ENCODE assay signal across 8 cellular contexts in genomic region chr9:129751841-129752801, GRCh38. TPM values are rescaled to one million over a fixed set of nuclear protein-coding genes. Genes with fewer than 3 reads are reported as not detected.
A peak's percentile ranks its signal among the peaks of the same experiment; 100 is the strongest.
DNase-seq lines count a peak whose midpoint lies in the region; ATAC-seq, FAIRE-seq and TF ChIP-seq lines count a peak whose summit lies in the region.

No MANE protein-coding gene starts in this region.

- H3K4me3 ChIP-seq in BE2C (ENCODE audit: low read depth, low read length): peak overlapping the region; percentile 52
- peak overlapping the region in 54 of 59 donors; percentile 3 to 61 (median 38) for H3K4me3 ChIP-seq in dorsolateral prefrontal cortex

- no peaks in the 10 kb centered on the region for H3K36me3 ChIP-seq in BE2C

- H3K27me3 Mint-ChIP-seq in naive thymus-derived CD8-positive, alpha-beta T cell: peaks cover 0 to 9% (median 3%) of the 10 kb centered on the region in 5 donors

- no peaks in the 10 kb centered on the region for H3K36me3 Mint-ChIP-seq in naive thymus-derived CD8-positive, alpha-beta T cell

- H3K4me3 Mint-ChIP-seq in naive thymus-derived CD8-positive, alpha-beta T cell: peak overlapping the region in 6 of 10 donors; percentile 18 to 66 (median 57)

- H3K27ac ChIP-seq in dorsolateral prefrontal cortex: no peak overlapping the region

- no peak for TF ChIP-seq POLR2A in GM12891 (IDR thresholded peaks at IDR 0.05; ENCODE audit: low read depth, low read length)

- POLR2A ChIA-PET in naive thymus-derived CD8-positive, alpha-beta T cell (lab: Charles Lee): interaction anchor here (0.5 kb wide), 1 partner anchor 25 kb away, joined by 4 read pairs; no protein-coding TSS in a partner anchor

- intact Hi-C loops in dorsolateral prefrontal cortex (cut with DNase I): no loop called here

- peaks cover 9% of the 10 kb centered on the region for H3K4me1 ChIP-seq in BE2C

- H3K9me3 Mint-ChIP-seq in naive thymus-derived CD8-positive, alpha-beta T cell: no peaks in the 10 kb centered on the region

- TF ChIP-seq CTCF in BE2C (IDR thresholded peaks at IDR 0.05; ENCODE audit: low read depth, low read length) (no peak), dorsolateral prefrontal cortex (IDR thresholded peaks at IDR 0.05 in 54 of 56, conservative IDR thresholded peaks at IDR 0.05 in 2 of 56; ENCODE audit: low read depth in 1 of 56, partially characterized antibody in 56 of 56) (no peak)

- H3K4me1 Mint-ChIP-seq in naive thymus-derived CD8-positive, alpha-beta T cell: peaks cover 9 to 18% (median 14%) of the 10 kb centered on the region in 4 donors

- H3K27me3 ChIP-seq in BE2C (no peaks in the 10 kb centered on the region; the same call in 1 of the 2 replicates), dorsolateral prefrontal cortex (peaks cover 0 to 2% (median 0%) of the 10 kb centered on the region in 45 donors)

- no peak for ATAC-seq in naive thymus-derived CD8-positive, alpha-beta T cell

- DNase-seq in BE2C (peak; percentile 89), NCI-H1417 (lab: John Stamatoyannopoulos, UW) (peak in 2 of 3 experiments; percentile 81 to 91), dorsolateral prefrontal cortex (peak in 1 of 10 donors; percentile 69), GM19239 (ENCODE audit: insufficient read length, low spot score) (no peak), GM12891 (ENCODE audit: insufficient read length, low spot score) (no peak), AML-193 (lab: John Stamatoyannopoulos, UW) (no peak), AG08396 (ENCODE audit: low spot score) (no peak)
- no peak for DNase-seq in naive thymus-derived CD8-positive, alpha-beta T cell

- no peaks in the 10 kb centered on the region for H3K9me3 ChIP-seq in BE2C

- peak overlapping the region in 1 of 10 donors; percentile 63 for H3K27ac Mint-ChIP-seq in naive thymus-derived CD8-positive, alpha-beta T cell

- FAIRE-seq in GM19239 (lab: Jason Lieb, UNC) (no peak), GM12891 (lab: Jason Lieb, UNC) (no peak)

TF ChIP-seq in GM12891, 5 proteins besides CTCF, POLR2A, EP300 and RAD21:
- TF ChIP-seq PAX5 (IDR thresholded peaks at IDR 0.05; ENCODE audit: insufficient read depth, low read length, severe bottlenecking) (no peak), POLR2AphosphoS5 (IDR thresholded peaks at IDR 0.05; ENCODE audit: low read depth, low read length) (no peak), POU2F2 (IDR thresholded peaks at IDR 0.05; ENCODE audit: low read depth, low read length) (no peak), TAF1 (IDR thresholded peaks at IDR 0.05; ENCODE audit: low read depth, low read length) (no peak), SPI1 (IDR thresholded peaks at IDR 0.05; ENCODE audit: low read depth, low read length) (no peak)
TF ChIP-seq in GM12891: peak in this region for 0.

RNA-seq across cellular contexts. Expression of gene PTGES, which starts 0.7 kb away (rescaled TPM):
- 1.4 TPM for polyA plus RNA-seq in BE2C (2012; ENCODE audit: insufficient read depth, insufficient read length, low read depth)
- total RNA-seq in dorsolateral prefrontal cortex: 1 to 10 TPM; 1.2 to 9.2 (median 2.9) TPM
- total RNA-seq in naive thymus-derived CD8-positive, alpha-beta T cell: not detected
- under 1 TPM in 1 of 3 donors, not detected in 2; 0.16 TPM for polyA plus RNA-seq in naive thymus-derived CD8-positive, alpha-beta T cell
- 0.08 TPM for polyA plus RNA-seq in GM12891 (2012; ENCODE audit: low read depth, missing spikeins)

RNA-seq across cellular contexts. Expression of gene TOR1B, which starts 50.9 kb away (rescaled TPM):
- 35.7 TPM for polyA plus RNA-seq in BE2C (2012; ENCODE audit: insufficient read depth, insufficient read length, low read depth)
- total RNA-seq in dorsolateral prefrontal cortex: 10 to 100 TPM; 14.5 to 27.9 (median 20.1) TPM
- total RNA-seq in naive thymus-derived CD8-positive, alpha-beta T cell: 10 to 100 TPM; 27.1 to 27.8 TPM
- polyA plus RNA-seq in naive thymus-derived CD8-positive, alpha-beta T cell: 10 to 100 TPM; 12.3 to 20.2 (median 13.3) TPM
- 8.2 TPM for polyA plus RNA-seq in GM12891 (2012; ENCODE audit: low read depth, missing spikeins)

Comparison
In these comparisons a context has a peak if more than half of its experiments do, and no peak if none do; other contexts are left out.
1. DNase-seq: peak in BE2C (single experiment) and NCI-H1417 (2 of 3); none in naive thymus-derived CD8-positive, alpha-beta T cell (0 of 10), GM19239 (single experiment), GM12891 (single experiment), AML-193 (0 of 2) and AG08396 (single experiment).